In the genomic region with DNA sequence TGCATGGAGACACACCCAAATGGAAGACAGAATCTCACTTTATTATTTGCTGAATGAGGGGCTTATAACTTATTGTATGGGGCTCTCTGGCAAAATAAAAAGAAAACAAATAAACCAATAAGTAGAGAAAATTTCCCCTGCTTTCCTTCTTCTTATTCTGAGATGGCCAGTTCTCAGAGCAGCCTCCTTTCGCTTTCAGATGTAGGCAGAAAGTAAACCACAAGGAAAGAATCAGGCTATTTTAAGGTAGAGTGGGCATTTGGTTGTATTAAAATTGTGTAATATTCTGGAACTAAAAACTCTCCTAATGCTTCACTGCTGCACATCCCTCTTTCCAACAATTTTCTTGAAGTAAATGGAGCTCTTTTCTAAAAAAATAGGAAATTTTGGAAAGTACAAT, we compare ENCODE assay signal across 15 cellular contexts.
A peak's percentile ranks its signal among the peaks of the same experiment; 100 is the strongest.
DNase-seq lines count a peak whose midpoint lies in the region; ATAC-seq and TF ChIP-seq lines count a peak whose summit lies in the region.
"Had no signal": no experiment of that assay in that cellular context is flagged by ENCODE, and none has a peak within 500 bp of the region (broad histone marks: within the 10 kb centered on the region; RNA-seq: fewer than 3 reads in every experiment).

No MANE protein-coding gene starts in this region.

- H3K27ac ChIP-seq in caudate nucleus (ENCODE audit: low read depth, low read length), result no peak overlapping the region

- H3K4me3 Mint-ChIP-seq in endothelial cell (ENCODE audit: unreplicated experiment), result no peak overlapping the region
- H3K4me3 Mint-ChIP-seq: activated T-helper 17 cell treated with anti-CD3 and anti-CD28 coated beads, Interleukin-2, amount 50 U/mL, for 72 hours; naive B cell had no signal

- ATAC-seq in GM18499 (IDR thresholded peaks at IDR 0.05; ENCODE audit: insufficient read depth, unreplicated experiment) (peak; percentile 86), GM19463 (IDR thresholded peaks at IDR 0.05; ENCODE audit: unreplicated experiment) (peak; percentile 85), HG02763 (IDR thresholded peaks at IDR 0.05; ENCODE audit: unreplicated experiment) (peak; percentile 63), HG03432 (IDR thresholded peaks at IDR 0.05; ENCODE audit: unreplicated experiment) (peak; percentile 94), left cardiac atrium (no peak), GM18873 (IDR thresholded peaks at IDR 0.05; ENCODE audit: low FRiP score, unreplicated experiment) (no peak)
- ATAC-seq: activated T-helper 17 cell treated with anti-CD3 and anti-CD28 coated beads, Interleukin-2, amount 50 U/mL, for 72 hours; stimulated activated naive CD8-positive, alpha-beta T cell treated with anti-CD3 and anti-CD28 coated beads, Interleukin-15, Interleukin-2, amounts not matched to agents 100 U/mL and 50 U/mL, for 24 hours had no signal

- DNase-seq in endothelial cell (ENCODE audit: low spot score) (no peak), caudate nucleus (lab: John Stamatoyannopoulos, UW) (no peak), left cardiac atrium (no peak)
- DNase-seq: activated CD4-positive, alpha-beta T cell treated with anti-CD3 and anti-CD28 coated beads for 48 hours; foreskin melanocyte; kidney; naive B cell; stimulated activated CD4-positive, alpha-beta T cell treated with anti-CD3 and anti-CD28 coated beads, Interleukin-4, amount 100 ng/mL, for 4 hours; stimulated activated naive CD8-positive, alpha-beta T cell treated with anti-CD3 and anti-CD28 coated beads, Interleukin-15, Interleukin-2, amounts not matched to agents 100 U/mL and 50 U/mL, for 24 hours had no signal

- no peaks in the 10 kb centered on the region for H3K9me3 Mint-ChIP-seq in endothelial cell (ENCODE audit: unreplicated experiment)
- H3K9me3 Mint-ChIP-seq: naive B cell had no signal

- intact Hi-C loops in left cardiac atrium (cut with DNase I), result no loop called here

- H3K36me3 Mint-ChIP-seq in endothelial cell (ENCODE audit: low read depth, unreplicated experiment), result no peaks in the 10 kb centered on the region
- H3K36me3 Mint-ChIP-seq: naive B cell had no signal

- TF ChIP-seq CTCF in endothelial cell (IDR thresholded peaks at IDR 0.05; ENCODE audit: unreplicated experiment), result no peak

- H3K27me3 Mint-ChIP-seq in endothelial cell (ENCODE audit: unreplicated experiment), result no peaks in the 10 kb centered on the region
- H3K27me3 Mint-ChIP-seq: activated T-helper 17 cell treated with anti-CD3 and anti-CD28 coated beads, Interleukin-2, amount 50 U/mL, for 72 hours; naive B cell had no signal

- H3K4me1 Mint-ChIP-seq in endothelial cell (ENCODE audit: unreplicated experiment), result no peaks in the 10 kb centered on the region
- H3K4me1 Mint-ChIP-seq: activated T-helper 17 cell treated with anti-CD3 and anti-CD28 coated beads, Interleukin-2, amount 50 U/mL, for 72 hours; naive B cell had no signal

- H3K27ac Mint-ChIP-seq in endothelial cell (ENCODE audit: unreplicated experiment), result no peak overlapping the region
- H3K27ac Mint-ChIP-seq: activated T-helper 17 cell treated with anti-CD3 and anti-CD28 coated beads, Interleukin-2, amount 50 U/mL, for 72 hours; naive B cell had no signal

Comparison
In these comparisons a context has a peak if more than half of its experiments do, and no peak if none do; other contexts are left out.
1. ATAC-seq: peak in GM18499 (single experiment), GM19463 (single experiment), HG02763 (single experiment) and HG03432 (single experiment); none in left cardiac atrium (0 of 2) and GM18873 (single experiment).